In the genomic region with DNA sequence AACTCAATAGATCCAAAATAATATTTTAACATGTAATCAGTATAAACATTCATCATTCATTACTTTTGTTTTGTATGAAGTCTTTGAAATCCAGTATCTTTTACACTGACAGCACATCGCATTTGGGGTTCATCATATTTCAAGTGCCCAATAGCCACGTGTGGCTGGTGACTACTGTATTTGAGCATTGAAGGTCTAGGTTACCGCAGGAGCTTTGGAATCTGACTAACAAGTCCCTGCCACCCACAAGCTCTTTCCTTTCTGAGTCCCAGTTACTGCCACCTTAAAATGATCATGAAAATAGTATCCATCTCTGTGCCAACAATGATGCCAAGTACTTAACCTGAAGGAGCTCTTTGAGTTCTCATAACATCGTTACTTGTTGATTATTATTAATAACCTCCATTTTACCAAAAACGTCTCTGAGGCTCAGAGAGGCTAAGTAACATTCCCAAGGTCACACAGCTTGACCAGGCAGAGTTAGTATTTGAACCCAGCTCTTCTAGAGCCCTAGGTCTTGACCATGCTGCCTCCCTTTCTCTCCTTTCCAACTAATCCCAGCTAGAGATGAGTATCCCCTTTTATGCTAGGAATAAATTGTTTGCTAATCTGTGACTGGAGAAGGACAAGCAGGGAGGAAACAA, we compare ENCODE assay signal across 1 cellular context.
TF ChIP-seq lines count a peak whose summit lies in the region.

No MANE protein-coding gene starts in this region.

TF ChIP-seq in GM12878, 131 proteins besides CTCF, POLR2A, EP300 and RAD21:
- TF ChIP-seq RELA (IDR thresholded peaks at IDR 0.05; ENCODE audit: borderline replicate concordance, partially characterized antibody): no peak
- TF ChIP-seq ZNF24 (IDR thresholded peaks at IDR 0.05): no peak
- TF ChIP-seq BCL11A (IDR thresholded peaks at IDR 0.05; ENCODE audit: low read depth, low read length): no peak
- no peak for TF ChIP-seq SREBF1 (IDR thresholded peaks at IDR 0.05; ENCODE audit: low read length)
- no peak for TF ChIP-seq ZNF384 (IDR thresholded peaks at IDR 0.05; ENCODE audit: borderline replicate concordance, low read depth, low read length)
- TF ChIP-seq POU2F2 (IDR thresholded peaks at IDR 0.05; ENCODE audit: borderline replicate concordance, low read depth, low read length): no peak
- TF ChIP-seq SMARCA5 (IDR thresholded peaks at IDR 0.05): no peak
- TF ChIP-seq, protein P1, sequence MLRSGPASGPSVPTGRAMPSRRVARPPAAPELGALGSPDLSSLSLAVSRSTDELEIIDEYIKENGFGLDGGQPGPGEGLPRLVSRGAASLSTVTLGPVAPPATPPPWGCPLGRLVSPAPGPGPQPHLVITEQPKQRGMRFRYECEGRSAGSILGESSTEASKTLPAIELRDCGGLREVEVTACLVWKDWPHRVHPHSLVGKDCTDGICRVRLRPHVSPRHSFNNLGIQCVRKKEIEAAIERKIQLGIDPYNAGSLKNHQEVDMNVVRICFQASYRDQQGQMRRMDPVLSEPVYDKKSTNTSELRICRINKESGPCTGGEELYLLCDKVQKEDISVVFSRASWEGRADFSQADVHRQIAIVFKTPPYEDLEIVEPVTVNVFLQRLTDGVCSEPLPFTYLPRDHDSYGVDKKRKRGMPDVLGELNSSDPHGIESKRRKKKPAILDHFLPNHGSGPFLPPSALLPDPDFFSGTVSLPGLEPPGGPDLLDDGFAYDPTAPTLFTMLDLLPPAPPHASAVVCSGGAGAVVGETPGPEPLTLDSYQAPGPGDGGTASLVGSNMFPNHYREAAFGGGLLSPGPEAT (IDR thresholded peaks at IDR 0.05; ENCODE audit: low read depth): no peak
- no peak for TF ChIP-seq JUND (IDR thresholded peaks at IDR 0.05; ENCODE audit: low read depth, low read length)
- TF ChIP-seq CUX1 (IDR thresholded peaks at IDR 0.05; ENCODE audit: insufficient replicate concordance, low read depth, low read length): no peak
- TF ChIP-seq JUNB (IDR thresholded peaks at IDR 0.05): no peak
- TF ChIP-seq ZBTB4 (CRISPR knock-in tag; IDR thresholded peaks at IDR 0.05): no peak
- no peak for TF ChIP-seq YY1 (IDR thresholded peaks at IDR 0.05; ENCODE audit: low read depth, low read length)
- TF ChIP-seq RBBP5 (conservative IDR thresholded peaks at IDR 0.05): no peak
- TF ChIP-seq E2F4 (IDR thresholded peaks at IDR 0.05; ENCODE audit: low read depth, low read length): no peak
